Comparison of ENCODE assay signal across 24 cellular contexts in the genomic region with DNA sequence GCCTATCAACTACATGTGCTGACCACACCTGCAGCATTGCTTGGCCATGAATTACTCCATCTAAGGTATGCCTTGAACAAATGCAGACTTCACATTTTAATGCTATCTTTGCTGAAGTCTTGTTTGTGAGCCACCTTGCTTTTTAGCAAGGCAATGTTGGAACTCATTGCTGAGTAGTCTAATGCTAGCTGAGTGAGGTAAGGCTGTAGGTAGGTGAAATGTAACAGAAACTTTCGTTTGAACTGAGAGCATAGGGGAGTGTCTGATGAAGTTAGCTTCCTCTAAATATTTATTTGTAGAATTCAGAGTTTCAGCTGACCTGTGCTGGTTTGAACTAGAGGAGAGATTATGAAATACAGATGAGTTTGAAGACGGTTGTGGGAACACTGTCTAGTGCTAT.
"Had no signal": no experiment of that assay in that cellular context is flagged by ENCODE, and none has a peak within 500 bp of the region (broad histone marks: within the 10 kb centered on the region; RNA-seq: fewer than 3 reads in every experiment).

No MANE protein-coding gene starts in this region.

- H3K4me1 ChIP-seq: colonic mucosa, esophagus squamous epithelium, prostate gland, suprapubic skin, upper lobe of right lung had no signal

- H3K27me3 ChIP-seq: colonic mucosa, esophagus squamous epithelium, suprapubic skin, upper lobe of right lung had no signal

- H3K27me3 Mint-ChIP-seq: activated CD4-positive, alpha-beta memory T cell treated with anti-CD3 and anti-CD28 coated beads for 36 hours; activated T-cell treated with anti-CD3 and anti-CD28 coated beads, Interleukin-2, amount 50 U/mL, for 24 hours; memory B cell had no signal

- ATAC-seq: activated CD4-positive, alpha-beta T cell treated with anti-CD3 and anti-CD28 coated beads for 36 hours; left ventricle myocardium superior; right cardiac atrium; stimulated activated naive CD8-positive, alpha-beta T cell treated with anti-CD3 and anti-CD28 coated beads, Interleukin-15, Interleukin-2, amounts not matched to agents 100 U/mL and 50 U/mL, for 24 hours; upper lobe of right lung had no signal

- H3K4me3 Mint-ChIP-seq: activated CD4-positive, alpha-beta memory T cell treated with anti-CD3 and anti-CD28 coated beads for 36 hours; activated CD4-positive, alpha-beta T cell treated with anti-CD3 and anti-CD28 coated beads for 36 hours; activated T-cell treated with anti-CD3 and anti-CD28 coated beads, Interleukin-2, amount 50 U/mL, for 24 hours; memory B cell; nephron had no signal

- H3K4me3 ChIP-seq: colonic mucosa, esophagus squamous epithelium, prostate gland, skin epidermis, suprapubic skin, upper lobe of right lung had no signal

- H3K9me3 ChIP-seq: colonic mucosa, esophagus squamous epithelium, prostate gland, suprapubic skin, upper lobe of right lung had no signal

- H3K36me3 Mint-ChIP-seq: activated CD4-positive, alpha-beta memory T cell treated with anti-CD3 and anti-CD28 coated beads for 36 hours; memory B cell had no signal

- H3K36me3 ChIP-seq: colonic mucosa, esophagus squamous epithelium, prostate gland, suprapubic skin, upper lobe of right lung had no signal

- H3K4me1 Mint-ChIP-seq: activated CD4-positive, alpha-beta T cell treated with anti-CD3 and anti-CD28 coated beads for 36 hours; memory B cell; nephron had no signal

- H3K27ac Mint-ChIP-seq: activated CD4-positive, alpha-beta memory T cell treated with anti-CD3 and anti-CD28 coated beads for 36 hours; activated CD4-positive, alpha-beta T cell treated with anti-CD3 and anti-CD28 coated beads for 36 hours; activated T-cell treated with anti-CD3 and anti-CD28 coated beads, Interleukin-2, amount 50 U/mL, for 24 hours; memory B cell had no signal

- H3K9me3 Mint-ChIP-seq: activated CD4-positive, alpha-beta memory T cell treated with anti-CD3 and anti-CD28 coated beads for 36 hours; activated T-cell treated with anti-CD3 and anti-CD28 coated beads, Interleukin-2, amount 50 U/mL, for 24 hours; nephron had no signal

- DNase-seq: activated CD4-positive, alpha-beta memory T cell treated with anti-CD3 and anti-CD28 coated beads for 36 hours; activated CD4-positive, alpha-beta T cell treated with anti-CD3 and anti-CD28 coated beads for 36 hours; activated naive CD4-positive, alpha-beta T cell treated with anti-CD3 and anti-CD28 coated beads, Interleukin-2, amount 50 U/mL, for 16 hours; activated T-cell treated with anti-CD3 and anti-CD28 coated beads, Interleukin-2, amount 50 U/mL, for 24 hours; caudate nucleus; colonic mucosa; esophagus squamous epithelium; glutamatergic neuron; kidney glomerular epithelial cell; left ventricle myocardium superior; occipital lobe; right cardiac atrium; stimulated activated CD4-positive, alpha-beta T cell treated with anti-CD3 and anti-CD28 coated beads, Interleukin-4, amount 100 ng/mL, for 4 hours; stimulated activated CD8-positive, alpha-beta memory T cell treated with anti-CD3 and anti-CD28 coated beads, Interleukin-4, amount 100 ng/mL, for 48 hours; stimulated activated naive CD8-positive, alpha-beta T cell treated with anti-CD3 and anti-CD28 coated beads, Interleukin-15, Interleukin-2, amounts not matched to agents 100 U/mL and 50 U/mL, for 24 hours; T-helper 1 cell; T1000; upper lobe of right lung had no signal

- H3K27ac ChIP-seq: colonic mucosa, esophagus squamous epithelium, prostate gland, skin epidermis, suprapubic skin, upper lobe of right lung, VCaP had no signal
